20 cellular contexts compared by ENCODE assay signal in the genomic region with DNA sequence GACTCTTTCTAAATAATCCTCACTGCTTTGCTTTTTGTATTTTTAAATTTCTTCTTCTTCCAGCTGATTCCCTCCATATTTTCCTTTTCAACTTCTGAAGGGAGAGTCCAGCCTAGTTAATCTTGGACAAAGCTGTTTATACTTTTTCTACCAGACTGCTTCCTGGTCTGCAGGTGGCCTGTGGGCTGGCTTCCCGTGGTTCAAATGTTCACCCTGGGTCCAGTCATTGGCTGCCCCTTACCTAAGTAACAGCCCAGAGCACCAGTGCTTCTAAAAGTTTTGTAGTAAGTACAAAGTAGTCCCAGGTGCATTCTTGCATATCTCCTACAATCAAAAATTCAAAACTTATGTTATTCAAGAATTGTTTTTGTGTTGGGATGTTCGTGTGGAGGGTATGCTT.
"Had no signal": no experiment of that assay in that cellular context is flagged by ENCODE, and none has a peak within 500 bp of the region (broad histone marks: within the 10 kb centered on the region; RNA-seq: fewer than 3 reads in every experiment).

No MANE protein-coding gene starts in this region.

- H3K9me3 Mint-ChIP-seq: activated CD4-positive, alpha-beta memory T cell treated with anti-CD3 and anti-CD28 coated beads for 36 hours; activated CD4-positive, alpha-beta T cell treated with anti-CD3 and anti-CD28 coated beads, Interleukin-2, amount 10 ng/mL, durations not matched to agents 24 days and 14 days; naive thymus-derived CD8-positive, alpha-beta T cell; type B pancreatic cell had no signal

- H3K4me3 Mint-ChIP-seq: activated CD4-positive, alpha-beta memory T cell treated with anti-CD3 and anti-CD28 coated beads for 36 hours; activated CD4-positive, alpha-beta T cell treated with anti-CD3 and anti-CD28 coated beads, Interleukin-2, amount 10 ng/mL, durations not matched to agents 24 days and 14 days; naive thymus-derived CD8-positive, alpha-beta T cell; T-helper 17 cell; type B pancreatic cell had no signal

- H3K4me1 Mint-ChIP-seq: activated CD4-positive, alpha-beta T cell treated with anti-CD3 and anti-CD28 coated beads, Interleukin-2, amount 10 ng/mL, durations not matched to agents 24 days and 14 days; naive thymus-derived CD8-positive, alpha-beta T cell had no signal

- DNase-seq: activated CD4-positive, alpha-beta memory T cell treated with anti-CD3 and anti-CD28 coated beads for 36 hours; activated CD4-positive, alpha-beta T cell treated with anti-CD3 and anti-CD28 coated beads, Interleukin-2, amount 10 ng/mL, durations not matched to agents 24 days and 14 days; activated gamma-delta T cell treated with Interleukin-2 at 50 U/mL for 16 hours; activated naive CD4-positive, alpha-beta T cell treated with anti-CD3 and anti-CD28 coated beads, Interleukin-2, amount 50 U/mL, for 16 hours; dermis blood vessel endothelial cell; effector CD4-positive, alpha-beta T cell; esophagus squamous epithelium; foreskin melanocyte; left cardiac atrium; midbrain; naive thymus-derived CD8-positive, alpha-beta T cell; right cardiac atrium; spleen; stimulated activated naive CD8-positive, alpha-beta T cell treated with anti-CD3 and anti-CD28 coated beads, Interleukin-15, Interleukin-2, amounts not matched to agents 100 U/mL and 50 U/mL, for 24 hours; substantia nigra; T-helper 17 cell; T1000; uterus; WERI-Rb-1 had no signal

- H3K27ac Mint-ChIP-seq: activated CD4-positive, alpha-beta memory T cell treated with anti-CD3 and anti-CD28 coated beads for 36 hours; activated CD4-positive, alpha-beta T cell treated with anti-CD3 and anti-CD28 coated beads, Interleukin-2, amount 10 ng/mL, durations not matched to agents 24 days and 14 days; T-helper 17 cell; type B pancreatic cell had no signal

- H3K27me3 Mint-ChIP-seq: activated CD4-positive, alpha-beta memory T cell treated with anti-CD3 and anti-CD28 coated beads for 36 hours; activated CD4-positive, alpha-beta T cell treated with anti-CD3 and anti-CD28 coated beads, Interleukin-2, amount 10 ng/mL, durations not matched to agents 24 days and 14 days; naive thymus-derived CD8-positive, alpha-beta T cell; T-helper 17 cell; type B pancreatic cell had no signal
